ENCODE assay signal across 1 cellular context in genomic region chr7:15822123-15822495, GRCh38.
TF ChIP-seq lines count a peak whose summit lies in the region.

No MANE protein-coding gene starts in this region.

TF ChIP-seq in GM23338, 12 proteins besides CTCF, POLR2A, EP300 and RAD21 (continued from another document):
- no peak for TF ChIP-seq ZNF462 (CRISPR knock-in tag; IDR thresholded peaks at IDR 0.05)
- no peak for TF ChIP-seq CREB1 (CRISPR knock-in tag; IDR thresholded peaks at IDR 0.05; ENCODE audit: low read depth)
- no peak for TF ChIP-seq REST (IDR thresholded peaks at IDR 0.05; ENCODE audit: unreplicated experiment)
- TF ChIP-seq NANOG (IDR thresholded peaks at IDR 0.05; ENCODE audit: borderline replicate concordance), result no peak
- no peak for TF ChIP-seq ZNF114 (CRISPR knock-in tag; IDR thresholded peaks at IDR 0.05)
- no peak for TF ChIP-seq EZH2phosphoT487 (IDR thresholded peaks at IDR 0.05; ENCODE audit: unreplicated experiment)
- no peak for TF ChIP-seq EZH2 (IDR thresholded peaks at IDR 0.05; ENCODE audit: low read depth, unreplicated experiment)
- no peak for TF ChIP-seq POLR2AphosphoS5 (IDR thresholded peaks at IDR 0.05; ENCODE audit: low read depth)
- no peak for TF ChIP-seq JUNB (IDR thresholded peaks at IDR 0.05; ENCODE audit: unreplicated experiment)
- TF ChIP-seq STAT1 (IDR thresholded peaks at IDR 0.05; ENCODE audit: unreplicated experiment), result no peak
- TF ChIP-seq ETS1 (IDR thresholded peaks at IDR 0.05), result no peak
